In genomic region chr12:42846782-42847181, GRCh38 we compare ENCODE assay signal across 1 cellular context.
TF ChIP-seq lines count a peak whose summit lies in the region.

No MANE protein-coding gene starts in this region.

TF ChIP-seq in GM23338, 12 proteins besides CTCF, POLR2A, EP300 and RAD21 (continued from another document):
- TF ChIP-seq, protein P1, sequence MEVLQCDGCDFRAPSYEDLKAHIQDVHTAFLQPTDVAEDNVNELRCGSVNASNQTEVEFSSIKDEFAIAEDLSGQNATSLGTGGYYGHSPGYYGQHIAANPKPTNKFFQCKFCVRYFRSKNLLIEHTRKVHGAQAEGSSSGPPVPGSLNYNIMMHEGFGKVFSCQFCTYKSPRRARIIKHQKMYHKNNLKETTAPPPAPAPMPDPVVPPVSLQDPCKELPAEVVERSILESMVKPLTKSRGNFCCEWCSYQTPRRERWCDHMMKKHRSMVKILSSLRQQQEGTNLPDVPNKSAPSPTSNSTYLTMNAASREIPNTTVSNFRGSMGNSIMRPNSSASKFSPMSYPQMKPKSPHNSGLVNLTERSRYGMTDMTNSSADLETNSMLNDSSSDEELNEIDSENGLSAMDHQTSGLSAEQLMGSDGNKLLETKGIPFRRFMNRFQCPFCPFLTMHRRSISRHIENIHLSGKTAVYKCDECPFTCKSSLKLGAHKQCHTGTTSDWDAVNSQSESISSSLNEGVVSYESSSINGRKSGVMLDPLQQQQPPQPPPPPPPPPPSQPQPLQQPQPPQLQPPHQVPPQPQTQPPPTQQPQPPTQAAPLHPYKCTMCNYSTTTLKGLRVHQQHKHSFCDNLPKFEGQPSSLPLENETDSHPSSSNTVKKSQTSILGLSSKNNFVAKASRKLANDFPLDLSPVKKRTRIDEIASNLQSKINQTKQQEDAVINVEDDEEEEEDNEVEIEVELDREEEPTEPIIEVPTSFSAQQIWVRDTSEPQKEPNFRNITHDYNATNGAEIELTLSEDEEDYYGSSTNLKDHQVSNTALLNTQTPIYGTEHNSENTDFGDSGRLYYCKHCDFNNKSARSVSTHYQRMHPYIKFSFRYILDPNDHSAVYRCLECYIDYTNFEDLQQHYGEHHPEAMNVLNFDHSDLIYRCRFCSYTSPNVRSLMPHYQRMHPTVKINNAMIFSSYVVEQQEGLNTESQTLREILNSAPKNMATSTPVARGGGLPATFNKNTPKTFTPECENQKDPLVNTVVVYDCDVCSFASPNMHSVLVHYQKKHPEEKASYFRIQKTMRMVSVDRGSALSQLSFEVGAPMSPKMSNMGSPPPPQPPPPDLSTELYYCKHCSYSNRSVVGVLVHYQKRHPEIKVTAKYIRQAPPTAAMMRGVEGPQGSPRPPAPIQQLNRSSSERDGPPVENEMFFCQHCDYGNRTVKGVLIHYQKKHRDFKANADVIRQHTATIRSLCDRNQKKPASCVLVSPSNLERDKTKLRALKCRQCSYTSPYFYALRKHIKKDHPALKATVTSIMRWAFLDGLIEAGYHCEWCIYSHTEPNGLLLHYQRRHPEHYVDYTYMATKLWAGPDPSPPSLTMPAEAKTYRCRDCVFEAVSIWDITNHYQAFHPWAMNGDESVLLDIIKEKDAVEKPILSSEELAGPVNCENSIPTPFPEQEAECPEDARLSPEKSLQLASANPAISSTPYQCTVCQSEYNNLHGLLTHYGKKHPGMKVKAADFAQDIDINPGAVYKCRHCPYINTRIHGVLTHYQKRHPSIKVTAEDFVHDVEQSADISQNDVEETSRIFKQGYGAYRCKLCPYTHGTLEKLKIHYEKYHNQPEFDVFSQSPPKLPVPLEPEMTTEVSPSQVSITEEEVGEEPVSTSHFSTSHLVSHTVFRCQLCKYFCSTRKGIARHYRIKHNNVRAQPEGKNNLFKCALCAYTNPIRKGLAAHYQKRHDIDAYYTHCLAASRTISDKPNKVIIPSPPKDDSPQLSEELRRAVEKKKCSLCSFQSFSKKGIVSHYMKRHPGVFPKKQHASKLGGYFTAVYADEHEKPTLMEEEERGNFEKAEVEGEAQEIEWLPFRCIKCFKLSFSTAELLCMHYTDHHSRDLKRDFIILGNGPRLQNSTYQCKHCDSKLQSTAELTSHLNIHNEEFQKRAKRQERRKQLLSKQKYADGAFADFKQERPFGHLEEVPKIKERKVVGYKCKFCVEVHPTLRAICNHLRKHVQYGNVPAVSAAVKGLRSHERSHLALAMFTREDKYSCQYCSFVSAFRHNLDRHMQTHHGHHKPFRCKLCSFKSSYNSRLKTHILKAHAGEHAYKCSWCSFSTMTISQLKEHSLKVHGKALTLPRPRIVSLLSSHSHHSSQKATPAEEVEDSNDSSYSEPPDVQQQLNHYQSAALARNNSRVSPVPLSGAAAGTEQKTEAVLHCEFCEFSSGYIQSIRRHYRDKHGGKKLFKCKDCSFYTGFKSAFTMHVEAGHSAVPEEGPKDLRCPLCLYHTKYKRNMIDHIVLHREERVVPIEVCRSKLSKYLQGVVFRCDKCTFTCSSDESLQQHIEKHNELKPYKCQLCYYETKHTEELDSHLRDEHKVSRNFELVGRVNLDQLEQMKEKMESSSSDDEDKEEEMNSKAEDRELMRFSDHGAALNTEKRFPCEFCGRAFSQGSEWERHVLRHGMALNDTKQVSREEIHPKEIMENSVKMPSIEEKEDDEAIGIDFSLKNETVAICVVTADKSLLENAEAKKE (CRISPR knock-in tag; IDR thresholded peaks at IDR 0.05): no peak
- TF ChIP-seq STAT1 (IDR thresholded peaks at IDR 0.05; ENCODE audit: unreplicated experiment) (no peak), ZNF114 (CRISPR knock-in tag; IDR thresholded peaks at IDR 0.05) (no peak), NANOG (IDR thresholded peaks at IDR 0.05; ENCODE audit: borderline replicate concordance) (no peak), EZH2 (IDR thresholded peaks at IDR 0.05; ENCODE audit: low read depth, unreplicated experiment) (no peak), CREB1 (CRISPR knock-in tag; IDR thresholded peaks at IDR 0.05; ENCODE audit: low read depth) (no peak), POLR2AphosphoS5 (IDR thresholded peaks at IDR 0.05; ENCODE audit: low read depth) (no peak)
- TF ChIP-seq, protein P2, sequence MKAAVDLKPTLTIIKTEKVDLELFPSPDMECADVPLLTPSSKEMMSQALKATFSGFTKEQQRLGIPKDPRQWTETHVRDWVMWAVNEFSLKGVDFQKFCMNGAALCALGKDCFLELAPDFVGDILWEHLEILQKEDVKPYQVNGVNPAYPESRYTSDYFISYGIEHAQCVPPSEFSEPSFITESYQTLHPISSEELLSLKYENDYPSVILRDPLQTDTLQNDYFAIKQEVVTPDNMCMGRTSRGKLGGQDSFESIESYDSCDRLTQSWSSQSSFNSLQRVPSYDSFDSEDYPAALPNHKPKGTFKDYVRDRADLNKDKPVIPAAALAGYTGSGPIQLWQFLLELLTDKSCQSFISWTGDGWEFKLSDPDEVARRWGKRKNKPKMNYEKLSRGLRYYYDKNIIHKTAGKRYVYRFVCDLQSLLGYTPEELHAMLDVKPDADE (IDR thresholded peaks at IDR 0.05): no peak
TF ChIP-seq in GM23338: peak in this region for 0.
